Comparison of ENCODE assay signal across 1 cellular context in the genomic region with DNA sequence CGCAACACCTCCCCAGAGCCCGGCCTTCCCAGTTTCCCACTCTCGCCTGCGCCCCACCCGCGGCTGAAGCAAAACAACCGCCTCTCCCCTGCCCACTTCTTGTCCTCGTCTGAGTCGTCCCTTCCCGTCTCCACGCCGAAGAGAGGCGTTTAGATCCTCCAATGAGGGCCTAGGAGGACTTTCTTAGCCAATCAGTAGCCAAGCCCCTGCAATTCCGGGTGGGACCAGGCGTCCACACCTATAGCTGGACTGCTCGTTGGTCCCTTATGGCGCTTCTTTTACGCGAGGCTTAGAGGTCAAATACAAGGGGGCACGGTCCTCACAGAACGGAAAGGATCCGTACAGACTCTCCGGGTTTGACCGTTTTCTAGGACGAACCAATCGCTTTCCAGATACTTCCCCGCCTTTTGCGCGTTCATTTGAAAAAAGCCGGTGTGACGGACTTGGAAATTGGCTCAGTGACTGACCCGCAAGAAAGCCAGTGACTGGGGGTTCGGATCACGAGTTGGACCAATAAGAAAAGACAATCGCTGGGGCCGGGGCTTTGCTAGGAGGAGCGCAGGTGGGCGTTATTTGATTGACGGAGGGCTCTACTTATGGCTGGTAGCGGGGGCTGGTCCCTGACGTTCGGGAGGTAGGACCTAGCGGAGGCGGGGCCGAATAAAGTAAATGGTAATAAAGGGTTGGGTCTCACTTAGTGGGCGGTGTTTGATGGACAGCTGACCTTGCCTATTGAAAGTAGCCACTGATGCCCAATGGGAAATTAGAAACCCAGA.
TF ChIP-seq lines count a peak whose summit lies in the region.

No MANE protein-coding gene starts in this region.

TF ChIP-seq in SK-N-SH, 30 proteins besides CTCF, POLR2A, EP300 and RAD21 (continued from another document):
- TF ChIP-seq NRF1 (IDR thresholded peaks at IDR 0.05; ENCODE audit: low read depth, low read length), result peak; percentile 57
- no peak; the same call in 1 of the 2 replicates for TF ChIP-seq RCOR1 (IDR thresholded peaks at IDR 0.05; ENCODE audit: low read length)
- no peak for TF ChIP-seq JUND (IDR thresholded peaks at IDR 0.05)
- TF ChIP-seq POLR2AphosphoS5 (IDR thresholded peaks at IDR 0.05; ENCODE audit: low read depth, low read length), result peak; percentile 53; the same call in 1 of the 2 replicates
- TF ChIP-seq MXI1 (IDR thresholded peaks at IDR 0.05; ENCODE audit: low read depth, low read length), result peak; percentile 70; the same call in 1 of the 2 replicates
- no peak; the same call in 1 of the 2 replicates for TF ChIP-seq TCF12 (IDR thresholded peaks at IDR 0.05)
- TF ChIP-seq, protein P1, sequence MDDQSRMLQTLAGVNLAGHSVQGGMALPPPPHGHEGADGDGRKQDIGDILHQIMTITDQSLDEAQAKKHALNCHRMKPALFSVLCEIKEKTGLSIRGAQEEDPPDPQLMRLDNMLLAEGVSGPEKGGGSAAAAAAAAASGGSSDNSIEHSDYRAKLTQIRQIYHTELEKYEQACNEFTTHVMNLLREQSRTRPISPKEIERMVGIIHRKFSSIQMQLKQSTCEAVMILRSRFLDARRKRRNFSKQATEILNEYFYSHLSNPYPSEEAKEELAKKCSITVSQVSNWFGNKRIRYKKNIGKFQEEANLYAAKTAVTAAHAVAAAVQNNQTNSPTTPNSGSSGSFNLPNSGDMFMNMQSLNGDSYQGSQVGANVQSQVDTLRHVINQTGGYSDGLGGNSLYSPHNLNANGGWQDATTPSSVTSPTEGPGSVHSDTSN (IDR thresholded peaks at IDR 0.05), result peak; percentile 98
- TF ChIP-seq, protein P2, sequence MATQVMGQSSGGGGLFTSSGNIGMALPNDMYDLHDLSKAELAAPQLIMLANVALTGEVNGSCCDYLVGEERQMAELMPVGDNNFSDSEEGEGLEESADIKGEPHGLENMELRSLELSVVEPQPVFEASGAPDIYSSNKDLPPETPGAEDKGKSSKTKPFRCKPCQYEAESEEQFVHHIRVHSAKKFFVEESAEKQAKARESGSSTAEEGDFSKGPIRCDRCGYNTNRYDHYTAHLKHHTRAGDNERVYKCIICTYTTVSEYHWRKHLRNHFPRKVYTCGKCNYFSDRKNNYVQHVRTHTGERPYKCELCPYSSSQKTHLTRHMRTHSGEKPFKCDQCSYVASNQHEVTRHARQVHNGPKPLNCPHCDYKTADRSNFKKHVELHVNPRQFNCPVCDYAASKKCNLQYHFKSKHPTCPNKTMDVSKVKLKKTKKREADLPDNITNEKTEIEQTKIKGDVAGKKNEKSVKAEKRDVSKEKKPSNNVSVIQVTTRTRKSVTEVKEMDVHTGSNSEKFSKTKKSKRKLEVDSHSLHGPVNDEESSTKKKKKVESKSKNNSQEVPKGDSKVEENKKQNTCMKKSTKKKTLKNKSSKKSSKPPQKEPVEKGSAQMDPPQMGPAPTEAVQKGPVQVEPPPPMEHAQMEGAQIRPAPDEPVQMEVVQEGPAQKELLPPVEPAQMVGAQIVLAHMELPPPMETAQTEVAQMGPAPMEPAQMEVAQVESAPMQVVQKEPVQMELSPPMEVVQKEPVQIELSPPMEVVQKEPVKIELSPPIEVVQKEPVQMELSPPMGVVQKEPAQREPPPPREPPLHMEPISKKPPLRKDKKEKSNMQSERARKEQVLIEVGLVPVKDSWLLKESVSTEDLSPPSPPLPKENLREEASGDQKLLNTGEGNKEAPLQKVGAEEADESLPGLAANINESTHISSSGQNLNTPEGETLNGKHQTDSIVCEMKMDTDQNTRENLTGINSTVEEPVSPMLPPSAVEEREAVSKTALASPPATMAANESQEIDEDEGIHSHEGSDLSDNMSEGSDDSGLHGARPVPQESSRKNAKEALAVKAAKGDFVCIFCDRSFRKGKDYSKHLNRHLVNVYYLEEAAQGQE (IDR thresholded peaks at IDR 0.05; ENCODE audit: low read depth, low read length), result no peak
- no peak for TF ChIP-seq TEAD4 (IDR thresholded peaks at IDR 0.05; ENCODE audit: borderline replicate concordance, insufficient read depth)
